ENCODE assay signal across 1 cellular context in the genomic region with DNA sequence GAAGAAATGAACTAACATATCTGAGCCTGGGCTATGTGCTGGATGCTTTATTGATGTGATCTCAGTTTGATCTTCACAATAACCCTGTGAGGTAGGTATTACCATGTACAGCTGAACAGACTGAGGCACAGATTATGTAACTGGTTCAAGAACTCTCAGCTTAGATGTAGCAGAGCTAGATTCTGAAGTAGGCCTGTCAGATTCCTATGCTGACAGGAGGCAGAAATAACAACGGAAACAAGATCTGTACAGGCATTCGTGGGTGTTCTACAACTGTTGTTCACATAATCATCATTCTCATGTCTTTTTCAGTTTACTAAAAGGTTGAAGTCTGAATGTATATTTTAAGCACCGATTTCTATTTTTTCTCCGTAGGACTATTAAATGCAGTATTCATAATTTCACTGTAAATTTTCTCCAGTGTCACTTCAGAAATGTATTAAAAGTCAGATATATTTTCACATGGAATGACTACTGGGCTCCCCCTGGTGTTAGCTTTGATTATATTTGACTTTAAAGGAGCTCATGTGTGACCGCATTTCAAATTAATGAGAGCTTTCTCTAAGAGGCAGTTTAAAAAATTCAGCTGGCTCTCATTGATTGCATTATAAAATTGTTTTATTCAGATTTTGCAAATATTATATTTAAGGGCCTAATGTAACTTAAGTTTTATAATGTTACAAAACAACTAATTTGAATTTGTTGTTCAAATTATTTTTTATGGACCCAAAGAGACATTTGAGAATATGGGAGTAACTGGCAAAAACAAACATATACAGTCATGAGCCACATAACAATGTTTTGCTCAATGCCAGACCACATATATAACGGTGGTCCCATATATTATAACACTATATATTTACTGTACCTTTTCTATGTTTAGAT.
TF ChIP-seq lines count a peak whose summit lies in the region.

No MANE protein-coding gene starts in this region.

TF ChIP-seq in HepG2, 621 proteins besides CTCF, POLR2A, EP300 and RAD21 (continued from another document):
- TF ChIP-seq SMC3 (IDR thresholded peaks at IDR 0.05; ENCODE audit: low read length), result peak; percentile 50; the same call in 1 of the 2 replicates
- no peak for TF ChIP-seq ZNF230 (CRISPR knock-in tag; IDR thresholded peaks at IDR 0.05)
- TF ChIP-seq, protein P1, sequence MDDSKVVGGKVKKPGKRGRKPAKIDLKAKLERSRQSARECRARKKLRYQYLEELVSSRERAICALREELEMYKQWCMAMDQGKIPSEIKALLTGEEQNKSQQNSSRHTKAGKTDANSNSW (CRISPR knock-in tag; IDR thresholded peaks at IDR 0.05; ENCODE audit: borderline replicate concordance), result no peak
- TF ChIP-seq ESRRA (CRISPR knock-in tag; IDR thresholded peaks at IDR 0.05; ENCODE audit: low read depth), result no peak
- TF ChIP-seq ETV6 (CRISPR knock-in tag; conservative IDR thresholded peaks at IDR 0.05), result no peak
- TF ChIP-seq MIXL1 (CRISPR knock-in tag; IDR thresholded peaks at IDR 0.05), result peak; percentile 51; the same call in 1 of the 2 replicates
- TF ChIP-seq ASH2L (IDR thresholded peaks at IDR 0.05; ENCODE audit: insufficient read length, low read depth, low read length), result peak; percentile 15
